In genomic region chr3:12890610-12891390, GRCh38 we compare ENCODE assay signal across 1 cellular context.
TF ChIP-seq lines count a peak whose summit lies in the region.

No MANE protein-coding gene starts in this region.

TF ChIP-seq in HCT116, 20 proteins besides CTCF, POLR2A, EP300 and RAD21 (continued from another document):
- TF ChIP-seq REST (IDR thresholded peaks at IDR 0.05; ENCODE audit: low read depth), result no peak
- no peak for TF ChIP-seq SIN3A (IDR thresholded peaks at IDR 0.05; ENCODE audit: low read depth)
- TF ChIP-seq EGR1 (IDR thresholded peaks at IDR 0.05; ENCODE audit: low read depth), result no peak
- TF ChIP-seq CBX3 (IDR thresholded peaks at IDR 0.05; ENCODE audit: low read depth), result no peak
- no peak for TF ChIP-seq ZBTB33 (IDR thresholded peaks at IDR 0.05; ENCODE audit: extremely low read depth, insufficient replicate concordance, low read length)
- no peak for TF ChIP-seq JUND (IDR thresholded peaks at IDR 0.05)
- TF ChIP-seq ELF1 (IDR thresholded peaks at IDR 0.05; ENCODE audit: borderline replicate concordance, low read depth), result no peak
- TF ChIP-seq MAX (IDR thresholded peaks at IDR 0.05), result no peak
- TF ChIP-seq ZNF274 (IDR thresholded peaks at IDR 0.05; ENCODE audit: low read depth, low read length), result no peak
- no peak for TF ChIP-seq TCF7L2 (IDR thresholded peaks at IDR 0.05; ENCODE audit: borderline replicate concordance, extremely low read depth, insufficient read depth, insufficient read length)
- TF ChIP-seq EZH2 (IDR thresholded peaks at IDR 0.05), result no peak
- no peak for TF ChIP-seq ZFX (IDR thresholded peaks at IDR 0.05)
- TF ChIP-seq SP1 (IDR thresholded peaks at IDR 0.05; ENCODE audit: low read depth), result no peak
- TF ChIP-seq POLR2AphosphoS5 (IDR thresholded peaks at IDR 0.05; ENCODE audit: low read depth, low read length), result no peak
TF ChIP-seq in HCT116: peak in this region for 0.
